ENCODE assay signal across 9 cellular contexts in genomic region chr7:33744293-33744692, GRCh38.
DNase-seq lines count a peak whose midpoint lies in the region; ATAC-seq, FAIRE-seq and TF ChIP-seq lines count a peak whose summit lies in the region.
"Had no signal": no experiment of that assay in that cellular context is flagged by ENCODE, and none has a peak within 500 bp of the region (broad histone marks: within the 10 kb centered on the region; RNA-seq: fewer than 3 reads in every experiment).

No MANE protein-coding gene starts in this region.

- no peaks in the 10 kb centered on the region for H3K36me3 ChIP-seq in small intestine (ENCODE audit: control insufficient read depth in 2 of 2, insufficient read depth in 2 of 2, low read length in 2 of 2)

- no peak overlapping the region for H3K27ac ChIP-seq in coronary artery
- no peak overlapping the region for H3K27ac ChIP-seq in small intestine (ENCODE audit: low read depth in 1 of 2, low read length in 1 of 2)

- H3K9me3 ChIP-seq in small intestine (ENCODE audit: control insufficient read depth, low read depth), result no peaks in the 10 kb centered on the region

- no peak overlapping the region for H3K27ac Mint-ChIP-seq in activated T-helper 17 cell treated with anti-CD3 and anti-CD28 coated beads, Interleukin-2, amount 50 U/mL, for 72 hours
- H3K27ac Mint-ChIP-seq: T-helper 2 cell treated with Interferon-gamma antibody and Interleukin-4, amounts not matched to agents 5 μg/mL and 100 μg/mL, for 36 hours had no signal

- TF ChIP-seq CTCF in coronary artery (IDR thresholded peaks at IDR 0.05), result peak; percentile 14

- peaks cover 4% of the 10 kb centered on the region for H3K4me1 Mint-ChIP-seq in activated T-helper 17 cell treated with anti-CD3 and anti-CD28 coated beads, Interleukin-2, amount 50 U/mL, for 72 hours

- no peak for FAIRE-seq in small intestine (lab: Jason Lieb, UNC)

- H3K4me3 ChIP-seq in coronary artery (no peak overlapping the region), small intestine (ENCODE audit: low read depth in 1 of 2, low read length in 2 of 2) (no peak overlapping the region)

- no peaks in the 10 kb centered on the region for H3K27me3 ChIP-seq in small intestine (ENCODE audit: control insufficient read depth in 2 of 2, insufficient read depth in 2 of 2, low read length in 2 of 2)

- DNase-seq in NCI-H82 (lab: John Stamatoyannopoulos, UW) (peak; percentile 28), NCI-H82 treated with DMSO at 0.1 percent for 48 hours (lab: John Stamatoyannopoulos, UW; ENCODE audit: unreplicated experiment) (no peak), NCI-H1092 treated with DMSO at 0.1 percent for 48 hours (lab: John Stamatoyannopoulos, UW) (peak; percentile 10), coronary artery (ENCODE audit: low spot score) (no peak), small intestine (peak; percentile 60), cortex of kidney (lab: John Stamatoyannopoulos, UW) (no peak)
- no peak for DNase-seq in activated effector memory CD4-positive, alpha-beta T cell treated with anti-CD3 and anti-CD28 coated beads, Interleukin-2, amount 50 U/mL, for 16 hours

- no peaks in the 10 kb centered on the region for H3K4me1 ChIP-seq in small intestine (ENCODE audit: control insufficient read depth in 2 of 2, insufficient read depth in 1 of 2, low read depth in 1 of 2, low read length in 1 of 2)

- H3K36me3 Mint-ChIP-seq in activated T-helper 17 cell treated with anti-CD3 and anti-CD28 coated beads, Interleukin-2, amount 50 U/mL, for 72 hours (ENCODE audit: low read depth), result no peaks in the 10 kb centered on the region

- no peaks in the 10 kb centered on the region for H3K27me3 Mint-ChIP-seq in activated T-helper 17 cell treated with anti-CD3 and anti-CD28 coated beads, Interleukin-2, amount 50 U/mL, for 72 hours

- peaks cover 5% of the 10 kb centered on the region for H3K9me3 Mint-ChIP-seq in activated T-helper 17 cell treated with anti-CD3 and anti-CD28 coated beads, Interleukin-2, amount 50 U/mL, for 72 hours
- H3K9me3 Mint-ChIP-seq: T-helper 2 cell treated with Interferon-gamma antibody and Interleukin-4, amounts not matched to agents 5 μg/mL and 100 μg/mL, for 36 hours had no signal

- no peak overlapping the region for H3K4me3 Mint-ChIP-seq in activated T-helper 17 cell treated with anti-CD3 and anti-CD28 coated beads, Interleukin-2, amount 50 U/mL, for 72 hours
- H3K4me3 Mint-ChIP-seq: T-helper 2 cell treated with Interferon-gamma antibody and Interleukin-4, amounts not matched to agents 5 μg/mL and 100 μg/mL, for 36 hours had no signal

- WGBS in small intestine, 3 donors, result 88 to 94% (median 89%) methylated on average over 2 of the region's 2 CpGs

- ATAC-seq in activated T-helper 17 cell treated with anti-CD3 and anti-CD28 coated beads, Interleukin-2, amount 50 U/mL, for 72 hours (replicated peaks), result no peak

Comparison
In these comparisons a context has a peak if more than half of its experiments do, and no peak if none do; other contexts are left out.
1. DNase-seq: peak in NCI-H82 (single experiment), NCI-H1092 treated with DMSO at 0.1 percent for 48 hours (single experiment) and small intestine (single experiment); none in NCI-H82 treated with DMSO at 0.1 percent for 48 hours (single experiment), coronary artery (single experiment), activated effector memory CD4-positive, alpha-beta T cell treated with anti-CD3 and anti-CD28 coated beads, Interleukin-2, amount 50 U/mL, for 16 hours (single experiment) and cortex of kidney (single experiment).